ENCODE assay signal across 10 cellular contexts in genomic region chr15:45642203-45642932, GRCh38. TPM values are rescaled to one million over a fixed set of nuclear protein-coding genes. Genes with fewer than 3 reads are reported as not detected.
DNase-seq lines count a peak whose midpoint lies in the region; ATAC-seq and TF ChIP-seq lines count a peak whose summit lies in the region.
"Had no signal": no experiment of that assay in that cellular context is flagged by ENCODE, and none has a peak within 500 bp of the region (broad histone marks: within the 10 kb centered on the region; RNA-seq: fewer than 3 reads in every experiment).

No MANE protein-coding gene starts in this region.

- H3K27me3 ChIP-seq in heart left ventricle: no peaks in the 10 kb centered on the region

- H3K9me3 ChIP-seq in heart left ventricle: no peaks in the 10 kb centered on the region

- H3K27ac ChIP-seq in heart left ventricle: peak overlapping the region in 4 of 12 donors; percentile 25 to 97 (median 60)

- no peak for TF ChIP-seq CTCF in heart left ventricle (IDR thresholded peaks at IDR 0.05)

- ATAC-seq in heart left ventricle: peak in 3 of 4 donors; percentile 21 to 56 (median 52)
- no peak for ATAC-seq in stimulated activated effector memory CD8-positive, alpha-beta T cell treated with anti-CD3 and anti-CD28 coated beads, Interleukin-12 subunit alpha, Interleukin-12 subunit beta, amount 100 ng/mL, for 72 hours
- ATAC-seq in GM21576 (IDR thresholded peaks at IDR 0.05; ENCODE audit: unreplicated experiment): no peak
- no peak for ATAC-seq in HG02970 (IDR thresholded peaks at IDR 0.05; ENCODE audit: low FRiP score, unreplicated experiment)

- no peaks in the 10 kb centered on the region for H3K27me3 Mint-ChIP-seq in activated CD4-positive, alpha-beta memory T cell treated with anti-CD3 and anti-CD28 coated beads for 36 hours
- H3K27me3 Mint-ChIP-seq: IgD-negative memory B cell had no signal

- TF ChIP-seq POLR2A in heart left ventricle (IDR thresholded peaks at IDR 0.05): no peak

- intact Hi-C loops in activated CD4-positive, alpha-beta memory T cell treated with anti-CD3 and anti-CD28 coated beads for 36 hours (cut with micrococcal nuclease): no loop called here
- intact Hi-C loops in heart left ventricle (cut with DNase I): no loop called here
- intact Hi-C loops in head of caudate nucleus (cut with DNase I): no loop called here

- no peak overlapping the region for H3K4me3 Mint-ChIP-seq in activated CD4-positive, alpha-beta memory T cell treated with anti-CD3 and anti-CD28 coated beads for 36 hours
- H3K4me3 Mint-ChIP-seq in stimulated activated effector memory CD8-positive, alpha-beta T cell treated with anti-CD3 and anti-CD28 coated beads, Interleukin-12 subunit alpha, Interleukin-12 subunit beta, amount 100 ng/mL, for 72 hours: peak overlapping the region; percentile 0
- H3K4me3 Mint-ChIP-seq: IgD-negative memory B cell had no signal

- no peaks in the 10 kb centered on the region for H3K36me3 ChIP-seq in heart left ventricle

- H3K36me3 Mint-ChIP-seq in activated CD4-positive, alpha-beta memory T cell treated with anti-CD3 and anti-CD28 coated beads for 36 hours: peaks cover 52% of the 10 kb centered on the region
- peaks cover 10% of the 10 kb centered on the region for H3K36me3 Mint-ChIP-seq in stimulated activated effector memory CD8-positive, alpha-beta T cell treated with anti-CD3 and anti-CD28 coated beads, Interleukin-12 subunit alpha, Interleukin-12 subunit beta, amount 100 ng/mL, for 72 hours

- DNase-seq in HCEC 1CT (peak; percentile 90), heart left ventricle (peak in 2 of 5 donors; percentile 40 to 41), NCI-H69 (lab: John Stamatoyannopoulos, UW) (no peak), head of caudate nucleus (no peak)
- no peak for DNase-seq in activated CD4-positive, alpha-beta memory T cell treated with anti-CD3 and anti-CD28 coated beads for 36 hours
- no peak for DNase-seq in stimulated activated effector memory CD8-positive, alpha-beta T cell treated with anti-CD3 and anti-CD28 coated beads, Interleukin-12 subunit alpha, Interleukin-12 subunit beta, amount 100 ng/mL, for 72 hours (ENCODE audit: low spot score in 2 of 2)
- DNase-seq: effector CD4-positive, alpha-beta T cell had no signal

- peaks cover 0 to 98% (median 33%) of the 10 kb centered on the region in 12 donors for H3K4me1 ChIP-seq in heart left ventricle

- no peaks in the 10 kb centered on the region for H3K9me3 Mint-ChIP-seq in activated CD4-positive, alpha-beta memory T cell treated with anti-CD3 and anti-CD28 coated beads for 36 hours
- no peaks in the 10 kb centered on the region for H3K9me3 Mint-ChIP-seq in stimulated activated effector memory CD8-positive, alpha-beta T cell treated with anti-CD3 and anti-CD28 coated beads, Interleukin-12 subunit alpha, Interleukin-12 subunit beta, amount 100 ng/mL, for 72 hours
- H3K9me3 Mint-ChIP-seq: IgD-negative memory B cell had no signal

- POLR2A ChIA-PET in activated CD4-positive, alpha-beta memory T cell treated with anti-CD3 and anti-CD28 coated beads for 36 hours (lab: Charles Lee): interaction anchor here (0.9 to 1.8 kb wide), 3 partner anchors 20 to 239 kb away, joined by 3 to 10 read pairs (median 3); partner anchors contain the start of gene BLOC1S6

- H3K27ac Mint-ChIP-seq in activated CD4-positive, alpha-beta memory T cell treated with anti-CD3 and anti-CD28 coated beads for 36 hours: peak overlapping the region; percentile 97
- peak overlapping the region; percentile 1 for H3K27ac Mint-ChIP-seq in stimulated activated effector memory CD8-positive, alpha-beta T cell treated with anti-CD3 and anti-CD28 coated beads, Interleukin-12 subunit alpha, Interleukin-12 subunit beta, amount 100 ng/mL, for 72 hours
- H3K27ac Mint-ChIP-seq: IgD-negative memory B cell had no signal

- H3K4me3 ChIP-seq in heart left ventricle: no peak overlapping the region

- 52 to 72% (median 61%) methylated on average over 7 of the region's 7 CpGs for WGBS in heart left ventricle, 4 donors

- H3K4me1 Mint-ChIP-seq in activated CD4-positive, alpha-beta memory T cell treated with anti-CD3 and anti-CD28 coated beads for 36 hours (ENCODE audit: low read depth): peaks cover 98% of the 10 kb centered on the region
- peaks cover 89% of the 10 kb centered on the region for H3K4me1 Mint-ChIP-seq in stimulated activated effector memory CD8-positive, alpha-beta T cell treated with anti-CD3 and anti-CD28 coated beads, Interleukin-12 subunit alpha, Interleukin-12 subunit beta, amount 100 ng/mL, for 72 hours

- CTCF ChIA-PET in activated CD4-positive, alpha-beta memory T cell treated with anti-CD3 and anti-CD28 coated beads for 36 hours (lab: Charles Lee): interaction anchor here (0.5 to 1.4 kb wide), 4 partner anchors 24 to 185 kb away, joined by 3 to 5 read pairs (median 3); no protein-coding TSS in a partner anchor

RNA-seq across cellular contexts. Expression of gene SQOR, which starts 7.5 kb away (rescaled TPM):
- 100 to 1,000 TPM; 181 to 194 TPM for total RNA-seq in activated CD4-positive, alpha-beta memory T cell treated with anti-CD3 and anti-CD28 coated beads for 36 hours
- 10 to 100 TPM; 14.8 to 60.9 (median 18.5) TPM for total RNA-seq in heart left ventricle
- polyA plus RNA-seq in heart left ventricle: 10 to 100 TPM in 1 of 2 donors, 1 to 10 TPM in 1; 9.5 to 13.5 TPM

RNA-seq across cellular contexts. Expression of gene BLOC1S6, which starts 55.2 kb away (rescaled TPM):
- total RNA-seq in activated CD4-positive, alpha-beta memory T cell treated with anti-CD3 and anti-CD28 coated beads for 36 hours: 10 to 100 TPM; 48.5 to 49.4 TPM
- total RNA-seq in heart left ventricle: 10 to 100 TPM; 21.4 to 38.9 (median 27.0) TPM
- polyA plus RNA-seq in heart left ventricle: 10 to 100 TPM in 1 of 2 donors, 1 to 10 TPM in 1; 9.4 to 26.6 TPM

Comparison
In these comparisons a context has a peak if more than half of its experiments do, and no peak if none do; other contexts are left out.
1. ATAC-seq: peak in heart left ventricle (3 of 4); none in stimulated activated effector memory CD8-positive, alpha-beta T cell treated with anti-CD3 and anti-CD28 coated beads, Interleukin-12 subunit alpha, Interleukin-12 subunit beta, amount 100 ng/mL, for 72 hours (single experiment), GM21576 (single experiment) and HG02970 (single experiment).